In genomic region chr11:115504279-115505158, GRCh38 we compare ENCODE assay signal across 8 cellular contexts. TPM values are rescaled to one million over a fixed set of nuclear protein-coding genes. Genes with fewer than 3 reads are reported as not detected.
A peak's percentile ranks its signal among the peaks of the same experiment; 100 is the strongest.
DNase-seq lines count a peak whose midpoint lies in the region; ATAC-seq, FAIRE-seq and TF ChIP-seq lines count a peak whose summit lies in the region.

Gene CADM1, minus strand, starts transcription at chr11:115504415.

- H3K27me3 ChIP-seq in HAP-1 (ENCODE audit: low read depth) = peaks cover 34% of the 10 kb centered on the region
- no peaks in the 10 kb centered on the region for H3K27me3 ChIP-seq in WERI-Rb-1 (ENCODE audit: insufficient read depth, low read depth, severe bottlenecking)
- H3K27me3 ChIP-seq in bronchial epithelial cell (ENCODE audit: control insufficient read depth, insufficient read depth, low read length) = peaks cover 6% of the 10 kb centered on the region
- H3K27me3 ChIP-seq in gastrocnemius medialis = peaks cover 0 to 8% (median 0%) of the 10 kb centered on the region in 3 donors

- no peaks in the 10 kb centered on the region for H3K36me3 ChIP-seq in HAP-1 (replicated peaks)
- no peaks in the 10 kb centered on the region for H3K36me3 ChIP-seq in WERI-Rb-1
- H3K36me3 ChIP-seq in bronchial epithelial cell (ENCODE audit: control insufficient read depth, insufficient read depth, low read length) = no peaks in the 10 kb centered on the region
- no peaks in the 10 kb centered on the region for H3K36me3 ChIP-seq in gastrocnemius medialis

- ATAC-seq in gastrocnemius medialis = peak; percentile 82 to 84

- FAIRE-seq in D721Med (lab: Jason Lieb, UNC) (no peak), bronchial epithelial cell (lab: Jason Lieb, UNC) (no peak)

- intact Hi-C loops in gastrocnemius medialis (cut with DNase I; ENCODE audit: low total_unique reads) = loop anchor here (1.0 to 5.0 kb wide), 3 partner anchors 174 to 319 kb away; no protein-coding TSS in a partner anchor

- TF ChIP-seq CTCF in D721Med (IDR thresholded peaks at IDR 0.05; ENCODE audit: insufficient read depth, missing control alignments) = peak; percentile 42
- TF ChIP-seq CTCF in WERI-Rb-1 (IDR thresholded peaks at IDR 0.05; ENCODE audit: low read depth, low read length) = peak; percentile 75
- peak; percentile 79 for TF ChIP-seq CTCF in bronchial epithelial cell (IDR thresholded peaks at IDR 0.05; ENCODE audit: insufficient read depth, low read length, severe bottlenecking)
- peak; percentile 48 to 70 (median 60) for TF ChIP-seq CTCF in gastrocnemius medialis (IDR thresholded peaks at IDR 0.05 in 4 of 5, conservative IDR thresholded peaks at IDR 0.05 in 1 of 5)

- DNase-seq in D721Med (ENCODE audit: insufficient read length, low spot score) (peak; percentile 71), HAP-1 (ENCODE audit: low spot score in 2 of 2) (peak; percentile 74 to 91), NCI-H187 (lab: John Stamatoyannopoulos, UW) (peak; percentile 96 to 98), WERI-Rb-1 (peak; percentile 97), bronchial epithelial cell (ENCODE audit: low read depth) (peak; percentile 85), gastrocnemius medialis (peak; percentile 93 to 95), GF-D8 (lab: John Stamatoyannopoulos, UW) (no peak)

- peak; percentile 92 to 96 for TF ChIP-seq POLR2A in gastrocnemius medialis (IDR thresholded peaks at IDR 0.05)

- no peaks in the 10 kb centered on the region for H3K9me3 ChIP-seq in HAP-1
- no peaks in the 10 kb centered on the region for H3K9me3 ChIP-seq in WERI-Rb-1 (ENCODE audit: severe bottlenecking)
- no peaks in the 10 kb centered on the region for H3K9me3 ChIP-seq in iPS-18c (ENCODE audit: control insufficient read depth, insufficient read depth, low read length)
- H3K9me3 ChIP-seq in gastrocnemius medialis = no peaks in the 10 kb centered on the region

- peak within 1 kb of the TSS; percentile 78 for H3K27ac ChIP-seq in WERI-Rb-1
- peak within 1 kb of the TSS; percentile 83 to 87 (median 86) for H3K27ac ChIP-seq in gastrocnemius medialis

- H3K4me3 ChIP-seq in HAP-1 (peak within 1 kb of the TSS; percentile 46), WERI-Rb-1 (ENCODE audit: low read depth, low read length) (peak within 1 kb of the TSS; percentile 63), bronchial epithelial cell (ENCODE audit: low read depth, low read length) (peak within 1 kb of the TSS; percentile 62), iPS-18c (ENCODE audit: insufficient read depth, low read depth, low read length) (peak within 1 kb of the TSS; percentile 74), gastrocnemius medialis (peak within 1 kb of the TSS; percentile 66 to 75 (median 74))

- in situ Hi-C loops in HAP-1 (cut with MboI; ENCODE audit: low sequenced_read_pairs) (no loop called here), gastrocnemius medialis (cut with MboI; ENCODE audit: low sequenced_read_pairs in 4 of 4) (loop anchor here in 1 of 4 donors (10.0 kb wide), 1 partner anchor 170 kb away; no protein-coding TSS in a partner anchor)

- H3K4me1 ChIP-seq in HAP-1 (peaks cover 10% of the 10 kb centered on the region), gastrocnemius medialis (peaks cover 6 to 11% of the 10 kb centered on the region in 2 donors)

RNA-seq across cellular contexts. Expression of gene CADM1, which starts in this region (rescaled TPM):
- 1.6 and 14.2 TPM in 2 replicates for total RNA-seq in bronchial epithelial cell
- total RNA-seq in gastrocnemius medialis = 1 to 10 TPM; 1.2 to 2.5 (median 2.2) TPM
